ENCODE assay signal across 37 cellular contexts in the genomic region with DNA sequence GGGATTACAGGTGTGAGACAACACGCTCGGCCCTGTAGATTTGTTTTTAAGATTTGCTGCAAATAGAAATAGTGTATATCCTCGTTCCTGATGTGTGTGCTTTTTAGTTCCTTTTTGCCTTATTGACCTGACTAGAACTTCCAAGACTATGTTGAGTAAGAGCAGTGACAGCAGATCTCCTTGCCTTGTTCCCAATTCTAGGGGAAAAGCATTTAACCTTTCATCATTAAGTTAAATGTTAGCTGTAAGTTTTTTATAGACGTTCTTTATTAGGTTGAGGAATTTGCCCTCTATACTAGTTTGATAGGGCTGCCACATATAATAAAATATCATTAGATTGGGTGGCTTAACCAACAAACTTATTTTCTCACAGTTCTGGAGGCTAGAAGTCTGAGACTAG. TPM values are rescaled to one million over a fixed set of nuclear protein-coding genes. Genes with fewer than 3 reads are reported as not detected.
"Had no signal": no experiment of that assay in that cellular context is flagged by ENCODE, and none has a peak within 500 bp of the region (broad histone marks: within the 10 kb centered on the region; RNA-seq: fewer than 3 reads in every experiment).

No MANE protein-coding gene starts in this region.

- H3K27me3 ChIP-seq: ascending aorta, body of pancreas, breast epithelium, MG63 had no signal

- H3K9me3 ChIP-seq: ascending aorta, body of pancreas, breast epithelium, MG63 had no signal

- H3K36me3 ChIP-seq: breast epithelium, MG63 had no signal

- H3K9me3 Mint-ChIP-seq: activated CD4-positive, alpha-beta T cell treated with anti-CD3 and anti-CD28 coated beads, Interleukin-2, amount 10 ng/mL, durations not matched to agents 24 days and 14 days; activated CD8-positive, alpha-beta T cell treated with anti-CD3 and anti-CD28 coated beads for 36 hours; activated naive CD4-positive, alpha-beta T cell treated with anti-CD3 and anti-CD28 coated beads, Interleukin-2, amount 50 U/mL, for 24 hours; activated T-helper 2 cell treated with anti-CD3 and anti-CD28 coated beads, Interferon-gamma antibody, Interleukin-2, Interleukin-4, amounts not matched to agents 10 μg/mL and 5 μg/mL and 100 μg/mL, durations not matched to agents 14 hours and 24 hours and 36 hours had no signal

- H3K4me3 Mint-ChIP-seq: activated CD4-positive, alpha-beta T cell treated with anti-CD3 and anti-CD28 coated beads, Interleukin-2, amount 10 ng/mL, durations not matched to agents 24 days and 14 days; activated CD8-positive, alpha-beta T cell treated with anti-CD3 and anti-CD28 coated beads for 36 hours; activated naive CD4-positive, alpha-beta T cell treated with anti-CD3 and anti-CD28 coated beads, Interleukin-2, amount 50 U/mL, for 24 hours; activated naive CD8-positive, alpha-beta T cell treated with anti-CD3 and anti-CD28 coated beads, Interleukin-2, amount 10 ng/mL, durations not matched to agents 7 days and 5 days; activated T-cell treated with anti-CD3 and anti-CD28 coated beads, Interleukin-2, amount 50 U/mL, for 24 hours had no signal

- DNase-seq: activated CD4-positive, alpha-beta T cell treated with anti-CD3 and anti-CD28 coated beads, Interleukin-2, amount 10 ng/mL, durations not matched to agents 24 days and 14 days; activated CD4-positive, alpha-beta T cell treated with anti-CD3 and anti-CD28 coated beads, Interleukin-2, amount 50 U/mL, for 4 hours; activated CD8-positive, alpha-beta T cell treated with anti-CD3 and anti-CD28 coated beads for 36 hours; activated gamma-delta T cell; activated naive CD4-positive, alpha-beta T cell treated with Interleukin-2 at 50 U/mL for 16 hours; activated naive CD8-positive, alpha-beta T cell treated with anti-CD3 and anti-CD28 coated beads, Interleukin-2, amount 10 ng/mL, durations not matched to agents 7 days and 5 days; activated T-cell treated with anti-CD3 and anti-CD28 coated beads, Interleukin-2, amount 50 U/mL, for 24 hours; amygdala; body of pancreas; caudate nucleus; Karpas-422; KBM-7; MG63; NCI-H1048; NCI-H1105 treated with DMSO at 0.1 percent for 48 hours; NCI-H1436; NCI-H1694; NCI-H1930; NCI-H2081 treated with DMSO at 0.1 percent for 48 hours; NCI-H226; NCI-H524 treated with DMSO at 0.1 percent for 48 hours; SIG-M5; SW 1271; T-helper 1 cell; T-helper 2 cell; T-helper 9 cell had no signal

- H3K4me1 Mint-ChIP-seq: activated naive CD4-positive, alpha-beta T cell treated with anti-CD3 and anti-CD28 coated beads, Interleukin-2, amount 50 U/mL, for 24 hours had no signal

- FAIRE-seq: RCC 7860 had no signal

- H3K27ac ChIP-seq: ascending aorta, body of pancreas, breast epithelium, RWPE1 had no signal

- H3K4me3 ChIP-seq: ascending aorta, body of pancreas, breast epithelium, MG63 had no signal

- H3K4me1 ChIP-seq: ascending aorta, body of pancreas, breast epithelium had no signal

- ATAC-seq: activated CD8-positive, alpha-beta T cell treated with anti-CD3 and anti-CD28 coated beads for 36 hours; body of pancreas; Right ventricle myocardium inferior; SK-N-SH treated with all-trans-retinoic acid at 6 μM for 48 hours had no signal

- H3K27ac Mint-ChIP-seq: activated CD4-positive, alpha-beta T cell treated with anti-CD3 and anti-CD28 coated beads, Interleukin-2, amount 10 ng/mL, durations not matched to agents 24 days and 14 days; activated CD8-positive, alpha-beta T cell treated with anti-CD3 and anti-CD28 coated beads for 36 hours; activated naive CD4-positive, alpha-beta T cell treated with anti-CD3 and anti-CD28 coated beads, Interleukin-2, amount 50 U/mL, for 24 hours; activated naive CD8-positive, alpha-beta T cell treated with anti-CD3 and anti-CD28 coated beads, Interleukin-2, amount 10 ng/mL, durations not matched to agents 7 days and 5 days; activated T-cell treated with anti-CD3 and anti-CD28 coated beads, Interleukin-2, amount 50 U/mL, for 24 hours; activated T-helper 2 cell treated with anti-CD3 and anti-CD28 coated beads, Interferon-gamma antibody, Interleukin-2, Interleukin-4, amounts not matched to agents 10 μg/mL and 5 μg/mL and 100 μg/mL, durations not matched to agents 14 hours and 24 hours and 36 hours had no signal

- H3K27me3 Mint-ChIP-seq: activated CD4-positive, alpha-beta T cell treated with anti-CD3 and anti-CD28 coated beads, Interleukin-2, amount 10 ng/mL, durations not matched to agents 24 days and 14 days; activated CD8-positive, alpha-beta T cell treated with anti-CD3 and anti-CD28 coated beads for 36 hours; activated naive CD4-positive, alpha-beta T cell treated with anti-CD3 and anti-CD28 coated beads, Interleukin-2, amount 50 U/mL, for 24 hours; activated naive CD8-positive, alpha-beta T cell treated with anti-CD3 and anti-CD28 coated beads, Interleukin-2, amount 10 ng/mL, durations not matched to agents 7 days and 5 days; activated T-cell treated with anti-CD3 and anti-CD28 coated beads, Interleukin-2, amount 50 U/mL, for 24 hours had no signal

RNA-seq across cellular contexts. Expression of gene B3GNT6, which starts 32.7 kb away (rescaled TPM):
- total RNA-seq: activated CD4-positive, alpha-beta T cell treated with anti-CD3 and anti-CD28 coated beads, Interleukin-2, amount 10 ng/mL, durations not matched to agents 24 days and 14 days; activated CD8-positive, alpha-beta memory T cell treated with anti-CD3 and anti-CD28 coated beads for 36 hours; activated CD8-positive, alpha-beta T cell treated with anti-CD3 and anti-CD28 coated beads for 36 hours; activated naive CD8-positive, alpha-beta T cell treated with anti-CD3 and anti-CD28 coated beads, Interleukin-2, amount 10 ng/mL, durations not matched to agents 7 days and 5 days; activated T-helper 2 cell treated with anti-CD3 and anti-CD28 coated beads, Interferon-gamma antibody, Interleukin-2, Interleukin-4, amounts not matched to agents 10 μg/mL and 5 μg/mL and 100 μg/mL, durations not matched to agents 14 hours and 24 hours and 36 hours; ascending aorta; body of pancreas; NCI-H460; Right ventricle myocardium inferior; SK-MEL-5 had no signal
